19 cellular contexts compared by ENCODE assay signal in the genomic region with DNA sequence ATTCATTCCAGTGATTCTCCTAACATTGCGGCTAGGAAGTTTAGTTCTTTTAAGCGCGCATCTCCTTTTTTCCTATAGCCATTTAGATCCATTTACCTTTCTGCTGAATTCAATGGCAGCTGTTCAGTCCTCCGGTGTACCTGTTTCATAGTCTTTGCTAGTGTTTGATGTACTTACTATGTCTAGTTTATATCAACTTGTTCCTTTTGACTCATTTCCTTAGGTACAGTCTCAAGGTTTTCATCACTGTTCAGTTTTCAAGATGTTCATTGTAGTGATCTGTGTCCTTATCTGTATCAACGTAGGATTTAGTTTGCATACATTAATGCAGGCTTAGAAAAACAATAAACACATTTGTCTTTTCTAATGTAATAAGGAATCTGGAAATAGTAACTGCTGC. TPM values are rescaled to one million over a fixed set of nuclear protein-coding genes. Genes with fewer than 3 reads are reported as not detected.
DNase-seq lines count a peak whose midpoint lies in the region; ATAC-seq and TF ChIP-seq lines count a peak whose summit lies in the region.
"Had no signal": no experiment of that assay in that cellular context is flagged by ENCODE, and none has a peak within 500 bp of the region (broad histone marks: within the 10 kb centered on the region; RNA-seq: fewer than 3 reads in every experiment).

No MANE protein-coding gene starts in this region.

- no peak overlapping the region for H3K4me3 ChIP-seq in PC-3 (ENCODE audit: low read length)
- H3K4me3 ChIP-seq: GM12878, K562, PC-9 had no signal

- no peak overlapping the region for H2AFZ ChIP-seq in PC-3 (ENCODE audit: low read length)
- H2AFZ ChIP-seq: PC-9 had no signal

- H3K9me2 ChIP-seq in PC-3 (replicated peaks; ENCODE audit: low read length), result no peaks in the 10 kb centered on the region

- H3K36me3 Mint-ChIP-seq in T-helper 1 cell treated with Interleukin-12 subunit alpha and Interleukin-12 subunit beta and Interleukin-4 antibody, amounts not matched to agents 30 μg/mL and 1 μg/mL, for 36 hours (ENCODE audit: low read depth), result peaks cover 11% of the 10 kb centered on the region
- H3K36me3 Mint-ChIP-seq in activated naive CD4-positive, alpha-beta T cell treated with anti-CD3 and anti-CD28 coated beads, Interleukin-2, amount 10 ng/mL, durations not matched to agents 7 days and 5 days, result peaks cover 15% of the 10 kb centered on the region
- H3K36me3 Mint-ChIP-seq in activated T-helper 2 cell treated with anti-CD3 and anti-CD28 coated beads, Interferon-gamma antibody, Interleukin-2, Interleukin-4, amounts not matched to agents 10 μg/mL and 5 μg/mL and 100 μg/mL, durations not matched to agents 14 hours and 24 hours and 36 hours (ENCODE audit: low read depth), result peaks cover 23% of the 10 kb centered on the region
- no peaks in the 10 kb centered on the region for H3K36me3 Mint-ChIP-seq in stimulated activated effector memory CD8-positive, alpha-beta T cell treated with anti-CD3 and anti-CD28 coated beads, Interleukin-12 subunit alpha, Interleukin-12 subunit beta, amount 100 ng/mL, for 72 hours

- peaks cover 15% of the 10 kb centered on the region for H3K4me1 ChIP-seq in PC-3 (ENCODE audit: insufficient read depth, low read length)

- H3K4me1 Mint-ChIP-seq in T-helper 1 cell treated with Interleukin-12 subunit alpha and Interleukin-12 subunit beta and Interleukin-4 antibody, amounts not matched to agents 30 μg/mL and 1 μg/mL, for 36 hours (ENCODE audit: low read depth), result peaks cover 67% of the 10 kb centered on the region
- H3K4me1 Mint-ChIP-seq in activated naive CD4-positive, alpha-beta T cell treated with anti-CD3 and anti-CD28 coated beads, Interleukin-2, amount 10 ng/mL, durations not matched to agents 7 days and 5 days, result peaks cover 79% of the 10 kb centered on the region
- peaks cover 71% of the 10 kb centered on the region for H3K4me1 Mint-ChIP-seq in activated T-helper 2 cell treated with anti-CD3 and anti-CD28 coated beads, Interferon-gamma antibody, Interleukin-2, Interleukin-4, amounts not matched to agents 10 μg/mL and 5 μg/mL and 100 μg/mL, durations not matched to agents 14 hours and 24 hours and 36 hours (ENCODE audit: low read depth)
- H3K4me1 Mint-ChIP-seq in stimulated activated effector memory CD8-positive, alpha-beta T cell treated with anti-CD3 and anti-CD28 coated beads, Interleukin-12 subunit alpha, Interleukin-12 subunit beta, amount 100 ng/mL, for 72 hours, result peaks cover 54% of the 10 kb centered on the region

- TF ChIP-seq CTCF in PC-3 (conservative IDR thresholded peaks at IDR 0.05; ENCODE audit: low read depth, low read length), result no peak

- ATAC-seq in stimulated activated effector memory CD8-positive, alpha-beta T cell treated with anti-CD3 and anti-CD28 coated beads, Interleukin-12 subunit alpha, Interleukin-12 subunit beta, amount 100 ng/mL, for 72 hours, result peak; percentile 64
- ATAC-seq in PC-3, result no peak
- ATAC-seq: GM12878, K562 had no signal

- intact Hi-C loops in activated T-helper 2 cell treated with anti-CD3 and anti-CD28 coated beads, Interferon-gamma antibody, Interleukin-2, Interleukin-4, amounts not matched to agents 10 μg/mL and 5 μg/mL and 100 μg/mL, durations not matched to agents 14 hours and 24 hours and 36 hours (cut with micrococcal nuclease), result loop anchor here (1.0 to 10.0 kb wide), 13 partner anchors 10 to 1445 kb away; a partner anchor contains a TSS
- intact Hi-C loops in PC-3 (cut with micrococcal nuclease), result loop anchor here (5.0 kb wide), 1 partner anchor 48 kb away; no protein-coding TSS in a partner anchor

- H3K9ac ChIP-seq in PC-3 (ENCODE audit: low read length), result no peak overlapping the region

- H3K27ac Mint-ChIP-seq in T-helper 1 cell treated with Interleukin-12 subunit alpha and Interleukin-12 subunit beta and Interleukin-4 antibody, amounts not matched to agents 30 μg/mL and 1 μg/mL, for 36 hours, result peak overlapping the region; percentile 69
- H3K27ac Mint-ChIP-seq in activated naive CD4-positive, alpha-beta T cell treated with anti-CD3 and anti-CD28 coated beads, Interleukin-2, amount 10 ng/mL, durations not matched to agents 7 days and 5 days, result peak overlapping the region; percentile 79
- peak overlapping the region; percentile 71 for H3K27ac Mint-ChIP-seq in activated T-helper 2 cell treated with anti-CD3 and anti-CD28 coated beads, Interferon-gamma antibody, Interleukin-2, Interleukin-4, amounts not matched to agents 10 μg/mL and 5 μg/mL and 100 μg/mL, durations not matched to agents 14 hours and 24 hours and 36 hours
- H3K27ac Mint-ChIP-seq in stimulated activated effector memory CD8-positive, alpha-beta T cell treated with anti-CD3 and anti-CD28 coated beads, Interleukin-12 subunit alpha, Interleukin-12 subunit beta, amount 100 ng/mL, for 72 hours, result peak overlapping the region; percentile 27

- H3K9me3 ChIP-seq in PC-3 (ENCODE audit: low read length), result no peaks in the 10 kb centered on the region

- no peaks in the 10 kb centered on the region for H3K27me3 ChIP-seq in PC-3 (ENCODE audit: low read length)

- H3K36me3 ChIP-seq in PC-3 (ENCODE audit: low read depth, low read length), result no peaks in the 10 kb centered on the region

- BruUV-seq in PC-3 (replicated peaks; lab: Mats Ljungman, UMichigan), result no TSS peak

- no peak overlapping the region for H3K27ac ChIP-seq in PC-3 (ENCODE audit: low read length)
- H3K27ac ChIP-seq: HL-60, PC-9 had no signal

- CTCF ChIA-PET in activated naive CD4-positive, alpha-beta T cell treated with anti-CD3 and anti-CD28 coated beads, Interleukin-2, amount 10 ng/mL, durations not matched to agents 7 days and 5 days (lab: Charles Lee), result interaction anchor here (2.0 kb wide), 1 partner anchor 8 kb away, joined by 5 read pairs; no protein-coding TSS in a partner anchor
- CTCF ChIA-PET in PC-3 (lab: Charles Lee), result no interaction called here

- POLR2A ChIA-PET in PC-3 (lab: Charles Lee; ENCODE audit: unreplicated experiment), result no interaction called here

- no peaks in the 10 kb centered on the region for H3K79me2 ChIP-seq in PC-3 (ENCODE audit: low read length)

- H3F3A ChIP-seq in PC-3 (ENCODE audit: low read length, unreplicated experiment), result no peaks in the 10 kb centered on the region

- H3K4me3 Mint-ChIP-seq in T-helper 1 cell treated with Interleukin-12 subunit alpha and Interleukin-12 subunit beta and Interleukin-4 antibody, amounts not matched to agents 30 μg/mL and 1 μg/mL, for 36 hours, result peak overlapping the region; percentile 45
- H3K4me3 Mint-ChIP-seq in activated naive CD4-positive, alpha-beta T cell treated with anti-CD3 and anti-CD28 coated beads, Interleukin-2, amount 10 ng/mL, durations not matched to agents 7 days and 5 days, result peak overlapping the region; percentile 1
- H3K4me3 Mint-ChIP-seq in activated T-helper 2 cell treated with anti-CD3 and anti-CD28 coated beads, Interferon-gamma antibody, Interleukin-2, Interleukin-4, amounts not matched to agents 10 μg/mL and 5 μg/mL and 100 μg/mL, durations not matched to agents 14 hours and 24 hours and 36 hours (ENCODE audit: low read depth), result peak overlapping the region; percentile 15
- H3K4me3 Mint-ChIP-seq in stimulated activated effector memory CD8-positive, alpha-beta T cell treated with anti-CD3 and anti-CD28 coated beads, Interleukin-12 subunit alpha, Interleukin-12 subunit beta, amount 100 ng/mL, for 72 hours, result peak overlapping the region; percentile 12

- no peaks in the 10 kb centered on the region for H4K20me1 ChIP-seq in PC-3 (ENCODE audit: low read length)

- H3K4me2 ChIP-seq in PC-3 (ENCODE audit: low read length), result no peak overlapping the region
- H3K4me2 ChIP-seq: PC-9 had no signal

- H3K9me3 Mint-ChIP-seq in T-helper 1 cell treated with Interleukin-12 subunit alpha and Interleukin-12 subunit beta and Interleukin-4 antibody, amounts not matched to agents 30 μg/mL and 1 μg/mL, for 36 hours, result no peaks in the 10 kb centered on the region
- peaks cover 6% of the 10 kb centered on the region for H3K9me3 Mint-ChIP-seq in activated naive CD4-positive, alpha-beta T cell treated with anti-CD3 and anti-CD28 coated beads, Interleukin-2, amount 10 ng/mL, durations not matched to agents 7 days and 5 days
- H3K9me3 Mint-ChIP-seq in activated T-helper 2 cell treated with anti-CD3 and anti-CD28 coated beads, Interferon-gamma antibody, Interleukin-2, Interleukin-4, amounts not matched to agents 10 μg/mL and 5 μg/mL and 100 μg/mL, durations not matched to agents 14 hours and 24 hours and 36 hours, result peaks cover 8% of the 10 kb centered on the region
- no peaks in the 10 kb centered on the region for H3K9me3 Mint-ChIP-seq in stimulated activated effector memory CD8-positive, alpha-beta T cell treated with anti-CD3 and anti-CD28 coated beads, Interleukin-12 subunit alpha, Interleukin-12 subunit beta, amount 100 ng/mL, for 72 hours

- DNase-seq in T-helper 1 cell, result no peak
- DNase-seq in activated naive CD4-positive, alpha-beta T cell treated with anti-CD3 and anti-CD28 coated beads, Interleukin-2, amount 10 ng/mL, durations not matched to agents 7 days and 5 days, result no peak
- DNase-seq in activated naive CD4-positive, alpha-beta T cell treated with Interleukin-2 at 50 U/mL for 16 hours, result no peak
- no peak for DNase-seq in activated T-helper 2 cell treated with anti-CD3 and anti-CD28 coated beads, Interferon-gamma antibody, Interleukin-2, Interleukin-4, amounts not matched to agents 10 μg/mL and 5 μg/mL and 100 μg/mL, durations not matched to agents 14 hours and 24 hours and 36 hours (ENCODE audit: low spot score)
- no peak for DNase-seq in stimulated activated effector memory CD8-positive, alpha-beta T cell treated with anti-CD3 and anti-CD28 coated beads, Interleukin-12 subunit alpha, Interleukin-12 subunit beta, amount 100 ng/mL, for 72 hours (ENCODE audit: low spot score in 2 of 2)
- DNase-seq in PC-3, result no peak
- no peak for DNase-seq in NCI-H748 (lab: John Stamatoyannopoulos, UW; ENCODE audit: unreplicated experiment)
- DNase-seq: 8988T, C1 segment of cervical spinal cord, Calu3, DMS79, H7, NCI-H1436 treated with DMSO at 0.1 percent for 48 hours, NCI-H2227 treated with DMSO at 0.1 percent for 48 hours, PC-9 had no signal

- H3K27me3 Mint-ChIP-seq in T-helper 1 cell treated with Interleukin-12 subunit alpha and Interleukin-12 subunit beta and Interleukin-4 antibody, amounts not matched to agents 30 μg/mL and 1 μg/mL, for 36 hours (ENCODE audit: low read depth), result no peaks in the 10 kb centered on the region
- no peaks in the 10 kb centered on the region for H3K27me3 Mint-ChIP-seq in activated naive CD4-positive, alpha-beta T cell treated with anti-CD3 and anti-CD28 coated beads, Interleukin-2, amount 10 ng/mL, durations not matched to agents 7 days and 5 days
- H3K27me3 Mint-ChIP-seq in activated T-helper 2 cell treated with anti-CD3 and anti-CD28 coated beads, Interferon-gamma antibody, Interleukin-2, Interleukin-4, amounts not matched to agents 10 μg/mL and 5 μg/mL and 100 μg/mL, durations not matched to agents 14 hours and 24 hours and 36 hours (ENCODE audit: low read depth), result no peaks in the 10 kb centered on the region

RNA-seq across cellular contexts. Expression of a gene that starts 59.0 kb away (rescaled TPM):
- total RNA-seq in activated T-helper 2 cell treated with anti-CD3 and anti-CD28 coated beads, Interferon-gamma antibody, Interleukin-2, Interleukin-4, amounts not matched to agents 10 μg/mL and 5 μg/mL and 100 μg/mL, durations not matched to agents 14 hours and 24 hours and 36 hours, result 230 and 244 TPM in 2 replicates
- 150 and 161 TPM in 2 replicates for total RNA-seq in PC-3 (2014; rRNA removed)

Comparison
In these comparisons a context has a peak if more than half of its experiments do, and no peak if none do; other contexts are left out.
1. H3K27ac Mint-ChIP-seq: peak in every context shown above with its lines; median percentile 79 in activated naive CD4-positive, alpha-beta T cell treated with anti-CD3 and anti-CD28 coated beads, Interleukin-2, amount 10 ng/mL, durations not matched to agents 7 days and 5 days; 71 in activated T-helper 2 cell treated with anti-CD3 and anti-CD28 coated beads, Interferon-gamma antibody, Interleukin-2, Interleukin-4, amounts not matched to agents 10 μg/mL and 5 μg/mL and 100 μg/mL, durations not matched to agents 14 hours and 24 hours and 36 hours; 69 in T-helper 1 cell treated with Interleukin-12 subunit alpha and Interleukin-12 subunit beta and Interleukin-4 antibody, amounts not matched to agents 30 μg/mL and 1 μg/mL, for 36 hours; 27 in stimulated activated effector memory CD8-positive, alpha-beta T cell treated with anti-CD3 and anti-CD28 coated beads, Interleukin-12 subunit alpha, Interleukin-12 subunit beta, amount 100 ng/mL, for 72 hours.